1 cellular context compared by ENCODE assay signal in the genomic region with DNA sequence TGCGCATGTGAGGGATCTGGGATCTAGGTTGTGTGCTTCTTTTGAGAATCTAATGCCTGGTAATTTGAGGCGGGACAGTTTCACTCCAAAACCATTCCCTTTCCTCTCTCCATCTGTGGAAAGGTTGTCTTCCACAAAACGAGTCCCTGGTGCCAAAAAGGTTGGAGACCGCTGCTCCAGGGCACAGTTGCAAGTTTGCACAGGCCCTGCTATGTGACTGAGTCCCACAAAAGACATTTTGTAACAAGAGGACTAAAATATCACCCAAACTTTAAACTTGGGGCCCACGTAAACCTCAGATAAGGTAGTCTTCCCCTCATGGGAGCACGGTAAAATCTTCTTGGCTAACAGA.
A peak's percentile ranks its signal among the peaks of the same experiment; 100 is the strongest.
TF ChIP-seq lines count a peak whose summit lies in the region.

No MANE protein-coding gene starts in this region.

TF ChIP-seq in HepG2, 621 proteins besides CTCF, POLR2A, EP300 and RAD21:
- no peak for TF ChIP-seq RFX1 (IDR thresholded peaks at IDR 0.05)
- TF ChIP-seq, protein P1, sequence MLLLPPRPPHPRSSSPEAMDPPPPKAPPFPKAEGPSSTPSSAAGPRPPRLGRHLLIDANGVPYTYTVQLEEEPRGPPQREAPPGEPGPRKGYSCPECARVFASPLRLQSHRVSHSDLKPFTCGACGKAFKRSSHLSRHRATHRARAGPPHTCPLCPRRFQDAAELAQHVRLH (CRISPR knock-in tag; IDR thresholded peaks at IDR 0.05; ENCODE audit: borderline replicate concordance, low read depth) = peak; percentile 3; the same call in 1 of the 2 replicates
- TF ChIP-seq ZNF570 (CRISPR knock-in tag; IDR thresholded peaks at IDR 0.05; ENCODE audit: borderline replicate concordance) = no peak
- TF ChIP-seq ERF (CRISPR knock-in tag; IDR thresholded peaks at IDR 0.05) = 0 out of 2 replicates have a peak, but pooled peaks have one; percentile 6
- TF ChIP-seq, protein P2, sequence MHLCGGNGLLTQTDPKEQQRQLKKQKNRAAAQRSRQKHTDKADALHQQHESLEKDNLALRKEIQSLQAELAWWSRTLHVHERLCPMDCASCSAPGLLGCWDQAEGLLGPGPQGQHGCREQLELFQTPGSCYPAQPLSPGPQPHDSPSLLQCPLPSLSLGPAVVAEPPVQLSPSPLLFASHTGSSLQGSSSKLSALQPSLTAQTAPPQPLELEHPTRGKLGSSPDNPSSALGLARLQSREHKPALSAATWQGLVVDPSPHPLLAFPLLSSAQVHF (CRISPR knock-in tag; IDR thresholded peaks at IDR 0.05) = 0 out of 2 replicates have a peak, but pooled peaks have one; percentile 20
